In genomic region chr4:140513765-140514164, GRCh38 we compare ENCODE assay signal across 2 cellular contexts. TPM values are rescaled to one million over a fixed set of nuclear protein-coding genes. Genes with fewer than 3 reads are reported as not detected.
"Had no signal": no experiment of that assay in that cellular context is flagged by ENCODE, and none has a peak within 500 bp of the region (broad histone marks: within the 10 kb centered on the region; RNA-seq: fewer than 3 reads in every experiment).

No MANE protein-coding gene starts in this region.

RNA-seq across cellular contexts. Expression of gene MGAT4D, which starts 15.7 kb away (rescaled TPM):
- total RNA-seq: G401, GM12878 had no signal
- polyA plus RNA-seq: GM12878 had no signal

RNA-seq across cellular contexts. Expression of gene UCP1, which starts 55.0 kb away (rescaled TPM):
- total RNA-seq: G401, GM12878 had no signal
- polyA plus RNA-seq: GM12878 had no signal
